11 cellular contexts compared by ENCODE assay signal in the genomic region with DNA sequence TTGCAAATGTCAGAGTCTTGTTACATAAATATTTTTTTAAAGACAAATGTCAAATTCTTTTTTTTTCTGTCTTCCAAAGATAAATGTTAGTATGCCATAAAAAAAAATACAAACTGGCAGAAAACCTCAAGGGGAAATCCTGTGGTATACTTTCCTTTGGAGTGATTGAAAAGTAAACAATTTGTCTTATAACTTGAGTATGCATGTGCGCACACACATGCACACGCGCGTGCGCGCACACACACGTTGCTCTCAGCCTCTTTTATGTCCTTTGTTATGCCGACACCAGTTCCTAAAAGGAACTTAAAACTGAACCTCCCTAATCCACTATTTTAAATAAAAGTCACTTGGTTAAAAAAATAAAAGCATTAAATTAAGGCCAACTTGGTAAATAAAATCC. TPM values are rescaled to one million over a fixed set of nuclear protein-coding genes. Genes with fewer than 3 reads are reported as not detected.
DNase-seq lines count a peak whose midpoint lies in the region; ATAC-seq and TF ChIP-seq lines count a peak whose summit lies in the region.
"Had no signal": no experiment of that assay in that cellular context is flagged by ENCODE, and none has a peak within 500 bp of the region (broad histone marks: within the 10 kb centered on the region; RNA-seq: fewer than 3 reads in every experiment).

No MANE protein-coding gene starts in this region.

- CTCF ChIA-PET in activated CD4-positive, alpha-beta memory T cell treated with anti-CD3 and anti-CD28 coated beads for 36 hours (lab: Charles Lee): interaction anchor here (1.2 to 1.5 kb wide), 2 partner anchors 21 to 31 kb away, joined by 3 read pairs; no protein-coding TSS in a partner anchor

- POLR2A ChIA-PET in activated CD4-positive, alpha-beta memory T cell treated with anti-CD3 and anti-CD28 coated beads for 36 hours (lab: Charles Lee): no interaction called here

- ATAC-seq in stimulated activated naive CD8-positive, alpha-beta T cell treated with anti-CD3 and anti-CD28 coated beads, Interleukin-15, Interleukin-2, amounts not matched to agents 100 U/mL and 50 U/mL, for 24 hours: no peak
- ATAC-seq in HG02588 (IDR thresholded peaks at IDR 0.05; ENCODE audit: unreplicated experiment): no peak
- no peak for ATAC-seq in GM19463 (IDR thresholded peaks at IDR 0.05; ENCODE audit: unreplicated experiment)

- no peak overlapping the region for H3K4me3 ChIP-seq in epithelial cell of esophagus (ENCODE audit: low read length)

- peak overlapping the region; percentile 88 for H3K27ac Mint-ChIP-seq in stimulated activated naive CD8-positive, alpha-beta T cell treated with anti-CD3 and anti-CD28 coated beads, Interleukin-15, Interleukin-2, amounts not matched to agents 100 ng/mL and 50 ng/mL, for 24 hours
- peak overlapping the region; percentile 81 for H3K27ac Mint-ChIP-seq in activated CD4-positive, alpha-beta memory T cell treated with anti-CD3 and anti-CD28 coated beads for 36 hours

- peaks cover 84% of the 10 kb centered on the region for H3K36me3 Mint-ChIP-seq in stimulated activated naive CD8-positive, alpha-beta T cell treated with anti-CD3 and anti-CD28 coated beads, Interleukin-15, Interleukin-2, amounts not matched to agents 100 ng/mL and 50 ng/mL, for 24 hours (ENCODE audit: low read depth)
- peaks cover 46% of the 10 kb centered on the region for H3K36me3 Mint-ChIP-seq in activated CD4-positive, alpha-beta memory T cell treated with anti-CD3 and anti-CD28 coated beads for 36 hours

- H3K4me3 Mint-ChIP-seq in stimulated activated naive CD8-positive, alpha-beta T cell treated with anti-CD3 and anti-CD28 coated beads, Interleukin-15, Interleukin-2, amounts not matched to agents 100 ng/mL and 50 ng/mL, for 24 hours: peak overlapping the region; percentile 50
- H3K4me3 Mint-ChIP-seq in activated CD4-positive, alpha-beta memory T cell treated with anti-CD3 and anti-CD28 coated beads for 36 hours: peak overlapping the region; percentile 50

- no peak for TF ChIP-seq CTCF in epithelial cell of esophagus (IDR thresholded peaks at IDR 0.05; ENCODE audit: insufficient read depth, low read depth, low read length, missing control alignments)

- intact Hi-C loops in activated CD4-positive, alpha-beta memory T cell treated with anti-CD3 and anti-CD28 coated beads for 36 hours (cut with micrococcal nuclease): no loop called here

- peaks cover 99% of the 10 kb centered on the region for H3K4me1 Mint-ChIP-seq in stimulated activated naive CD8-positive, alpha-beta T cell treated with anti-CD3 and anti-CD28 coated beads, Interleukin-15, Interleukin-2, amounts not matched to agents 100 ng/mL and 50 ng/mL, for 24 hours (ENCODE audit: low read depth)
- H3K4me1 Mint-ChIP-seq in activated CD4-positive, alpha-beta memory T cell treated with anti-CD3 and anti-CD28 coated beads for 36 hours (ENCODE audit: low read depth): peaks cover 92% of the 10 kb centered on the region

- no peak for DNase-seq in stimulated activated naive CD8-positive, alpha-beta T cell treated with anti-CD3 and anti-CD28 coated beads, Interleukin-15, Interleukin-2, amounts not matched to agents 100 U/mL and 50 U/mL, for 24 hours
- no peak for DNase-seq in activated CD4-positive, alpha-beta memory T cell treated with anti-CD3 and anti-CD28 coated beads for 36 hours
- DNase-seq in epithelial cell of esophagus (ENCODE audit: low read depth) (peak; percentile 29), NCI-H1092 (lab: John Stamatoyannopoulos, UW) (no peak), hippocampal formation (lab: John Stamatoyannopoulos, UW) (no peak)
- DNase-seq: COR-L47; nucleus accumbens; stimulated activated CD4-positive, alpha-beta T cell treated with anti-CD3 and anti-CD28 coated beads, Interleukin-15, amount 100 ng/mL, for 24 hours had no signal

- H3K27me3 Mint-ChIP-seq in stimulated activated naive CD8-positive, alpha-beta T cell treated with anti-CD3 and anti-CD28 coated beads, Interleukin-15, Interleukin-2, amounts not matched to agents 100 ng/mL and 50 ng/mL, for 24 hours: no peaks in the 10 kb centered on the region
- H3K27me3 Mint-ChIP-seq in activated CD4-positive, alpha-beta memory T cell treated with anti-CD3 and anti-CD28 coated beads for 36 hours: no peaks in the 10 kb centered on the region

- H3K9me3 Mint-ChIP-seq in stimulated activated naive CD8-positive, alpha-beta T cell treated with anti-CD3 and anti-CD28 coated beads, Interleukin-15, Interleukin-2, amounts not matched to agents 100 ng/mL and 50 ng/mL, for 24 hours: no peaks in the 10 kb centered on the region
- no peaks in the 10 kb centered on the region for H3K9me3 Mint-ChIP-seq in activated CD4-positive, alpha-beta memory T cell treated with anti-CD3 and anti-CD28 coated beads for 36 hours

RNA-seq across cellular contexts. Expression of a gene that starts 58.0 kb away (rescaled TPM):
- total RNA-seq in activated CD4-positive, alpha-beta memory T cell treated with anti-CD3 and anti-CD28 coated beads for 36 hours: 10 to 100 TPM; 36.8 to 37.0 TPM
